In genomic region chr19:16542045-16542893, GRCh38 we compare ENCODE assay signal across 1 cellular context.
TF ChIP-seq lines count a peak whose summit lies in the region.

CHERP (minus strand) TSS chr19:16542437; CDS start chr19:16542378, 59 bp downstream.

TF ChIP-seq in HepG2, 621 proteins besides CTCF, POLR2A, EP300 and RAD21 (continued from another document and continues in another):
- TF ChIP-seq ZBTB40 (IDR thresholded peaks at IDR 0.05): peak; percentile 63
- TF ChIP-seq ZBTB40 (CRISPR knock-in tag; IDR thresholded peaks at IDR 0.05): peak; percentile 48; the same call in 1 of the 2 replicates
- 0 out of 2 replicates have a peak, but pooled peaks have one; percentile 49 for TF ChIP-seq ATF1 (CRISPR knock-in tag; IDR thresholded peaks at IDR 0.05)
- no peak for TF ChIP-seq ZKSCAN1 (IDR thresholded peaks at IDR 0.05; ENCODE audit: low read length)
- peak; percentile 66; the same call in 1 of the 2 replicates for TF ChIP-seq SMYD3 (CRISPR knock-in tag; IDR thresholded peaks at IDR 0.05)
- no peak for TF ChIP-seq TBL1XR1 (IDR thresholded peaks at IDR 0.05; ENCODE audit: borderline replicate concordance, low read length, partially characterized antibody)
- no peak for TF ChIP-seq FOSL1 (CRISPR knock-in tag; IDR thresholded peaks at IDR 0.05; ENCODE audit: borderline replicate concordance)
- TF ChIP-seq TSC22D2 (CRISPR knock-in tag; IDR thresholded peaks at IDR 0.05; ENCODE audit: borderline replicate concordance): no peak
- TF ChIP-seq CEBPB (IDR thresholded peaks at IDR 0.05; ENCODE audit: borderline replicate concordance, low read depth, low read length): no peak
- TF ChIP-seq ZBTB20 (CRISPR knock-in tag; IDR thresholded peaks at IDR 0.05; ENCODE audit: borderline replicate concordance, low read depth): peak; percentile 75; the same call in 1 of the 2 replicates
- TF ChIP-seq PAXIP1 (CRISPR knock-in tag; conservative IDR thresholded peaks at IDR 0.05): peak; percentile 52
- no peak for TF ChIP-seq ATF3 (CRISPR knock-in tag; IDR thresholded peaks at IDR 0.05)
- peak; percentile 76; the same call in 1 of the 2 replicates for TF ChIP-seq RFX1 (IDR thresholded peaks at IDR 0.05)
- TF ChIP-seq SAFB2 (CRISPR knock-in tag; IDR thresholded peaks at IDR 0.05; ENCODE audit: borderline replicate concordance, low read depth): no peak; the same call in 1 of the 2 replicates
- TF ChIP-seq ELF4 (CRISPR knock-in tag; IDR thresholded peaks at IDR 0.05; ENCODE audit: borderline replicate concordance): peak; percentile 81; the same call in 1 of the 2 replicates
- 0 out of 2 replicates have a peak, but pooled peaks have one; percentile 35 for TF ChIP-seq PPARG (CRISPR knock-in tag; conservative IDR thresholded peaks at IDR 0.05)
- no peak; the same call in 1 of the 2 replicates for TF ChIP-seq KDM3A (CRISPR knock-in tag; IDR thresholded peaks at IDR 0.05; ENCODE audit: low read depth)
- peak; percentile 65; the same call in 1 of the 2 replicates for TF ChIP-seq SATB2 (CRISPR knock-in tag; IDR thresholded peaks at IDR 0.05)
- TF ChIP-seq ZNF432 (CRISPR knock-in tag; IDR thresholded peaks at IDR 0.05; ENCODE audit: borderline replicate concordance): no peak
- no peak for TF ChIP-seq ZNF615 (CRISPR knock-in tag; IDR thresholded peaks at IDR 0.05; ENCODE audit: borderline replicate concordance)
- peak; percentile 53; the same call in 1 of the 2 replicates for TF ChIP-seq HMGXB3 (CRISPR knock-in tag; IDR thresholded peaks at IDR 0.05; ENCODE audit: borderline replicate concordance)
- TF ChIP-seq ARNTL (CRISPR knock-in tag; IDR thresholded peaks at IDR 0.05): peak; percentile 78; the same call in 1 of the 2 replicates
- peak; percentile 35 for TF ChIP-seq HNRNPK (IDR thresholded peaks at IDR 0.05; ENCODE audit: low read depth, low read length, poor library complexity, severe bottlenecking)
- no peak for TF ChIP-seq ZSCAN22 (CRISPR knock-in tag; IDR thresholded peaks at IDR 0.05)
- TF ChIP-seq RARA (CRISPR knock-in tag; IDR thresholded peaks at IDR 0.05): no peak; the same call in 1 of the 2 replicates
- peak; percentile 87 for TF ChIP-seq SAP130 (CRISPR knock-in tag; IDR thresholded peaks at IDR 0.05; ENCODE audit: low read depth)
- no peak; the same call in 1 of the 2 replicates for TF ChIP-seq ZNF670 (CRISPR knock-in tag; IDR thresholded peaks at IDR 0.05; ENCODE audit: borderline replicate concordance)
- TF ChIP-seq TCF12 (IDR thresholded peaks at IDR 0.05): no peak
- peak; percentile 57; the same call in 1 of the 2 replicates for TF ChIP-seq TCF12 (CRISPR knock-in tag; IDR thresholded peaks at IDR 0.05)
- TF ChIP-seq MAFF (IDR thresholded peaks at IDR 0.05; ENCODE audit: low read depth, low read length): no peak
- TF ChIP-seq BORCS8-MEF2B (CRISPR knock-in tag; IDR thresholded peaks at IDR 0.05): peak; percentile 93
- TF ChIP-seq ZNF280B (CRISPR knock-in tag; IDR thresholded peaks at IDR 0.05; ENCODE audit: borderline replicate concordance): 0 out of 2 replicates have a peak, but pooled peaks have one; percentile 16
- TF ChIP-seq GABPA (IDR thresholded peaks at IDR 0.05; ENCODE audit: low read depth, low read length): peak; percentile 94
- TF ChIP-seq GABPA (CRISPR knock-in tag; IDR thresholded peaks at IDR 0.05; ENCODE audit: low read depth): peak; percentile 96
- TF ChIP-seq PLRG1 (conservative IDR thresholded peaks at IDR 0.05): no peak
- no peak for TF ChIP-seq ADNP (CRISPR knock-in tag; IDR thresholded peaks at IDR 0.05)
- TF ChIP-seq BHLHE40 (IDR thresholded peaks at IDR 0.05; ENCODE audit: low read length): no peak
- no peak; the same call in 1 of the 2 replicates for TF ChIP-seq MIER3 (CRISPR knock-in tag; IDR thresholded peaks at IDR 0.05; ENCODE audit: borderline replicate concordance)
- TF ChIP-seq MEIS2 (CRISPR knock-in tag; IDR thresholded peaks at IDR 0.05): no peak; the same call in 1 of the 2 replicates
- TF ChIP-seq WIZ (CRISPR knock-in tag; IDR thresholded peaks at IDR 0.05): no peak
- TF ChIP-seq TIGD3 (CRISPR knock-in tag; IDR thresholded peaks at IDR 0.05; ENCODE audit: borderline replicate concordance): no peak
- TF ChIP-seq ZNF598 (CRISPR knock-in tag; IDR thresholded peaks at IDR 0.05; ENCODE audit: borderline replicate concordance): 0 out of 2 replicates have a peak, but pooled peaks have one; percentile 45
